10 cellular contexts compared by ENCODE assay signal in the genomic region with DNA sequence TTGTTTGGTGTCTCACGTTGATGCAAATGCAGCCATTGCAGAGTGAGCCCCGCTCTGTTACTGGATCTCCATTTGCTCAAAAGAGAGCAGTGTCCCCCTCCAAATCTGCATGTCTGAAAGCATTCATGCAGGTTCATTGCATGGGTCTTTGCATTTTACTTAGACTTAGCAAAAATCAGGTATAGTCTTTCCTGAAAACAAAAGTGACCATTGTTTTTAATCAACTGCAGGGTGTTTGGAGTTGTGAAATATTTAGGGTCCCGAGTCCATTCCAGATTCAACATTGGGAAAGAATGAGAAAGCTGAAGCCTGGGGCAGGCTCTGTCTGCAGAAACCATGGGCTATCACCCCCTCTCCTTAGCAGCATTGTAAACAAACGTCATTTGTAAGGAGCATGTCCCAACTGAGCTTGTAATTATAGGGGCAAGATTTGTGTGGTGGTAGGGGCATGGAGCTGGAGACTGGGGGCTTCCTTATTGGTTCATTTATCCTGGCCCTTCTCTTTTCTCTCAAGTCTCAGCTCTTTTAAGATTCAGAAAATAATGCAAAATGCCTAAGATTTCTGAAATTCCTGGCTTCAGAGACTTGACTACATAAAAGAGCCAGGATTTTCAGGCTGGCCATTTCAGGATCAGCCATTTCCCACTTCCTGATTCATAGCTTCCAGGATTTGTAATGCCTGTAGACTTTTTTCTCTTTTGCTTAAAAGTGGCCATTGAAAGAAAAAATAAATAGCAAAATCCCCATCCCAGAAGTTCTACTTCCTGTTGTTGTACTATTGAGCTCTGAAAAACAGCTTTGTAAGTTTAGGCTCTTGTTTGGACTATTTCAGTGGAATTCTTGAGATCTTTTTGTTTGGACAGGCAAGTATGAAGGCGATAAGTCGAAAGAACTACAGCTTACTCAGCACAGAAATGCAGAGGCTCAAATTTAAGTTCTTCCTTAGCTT. TPM values are rescaled to one million over a fixed set of nuclear protein-coding genes. Genes with fewer than 3 reads are reported as not detected.
A peak's percentile ranks its signal among the peaks of the same experiment; 100 is the strongest.
DNase-seq lines count a peak whose midpoint lies in the region; TF ChIP-seq lines count a peak whose summit lies in the region.
"Had no signal": no experiment of that assay in that cellular context is flagged by ENCODE, and none has a peak within 500 bp of the region (broad histone marks: within the 10 kb centered on the region; RNA-seq: fewer than 3 reads in every experiment).

No MANE protein-coding gene starts in this region.

- H3F3A ChIP-seq in SK-N-SH (replicated peaks; ENCODE audit: insufficient read depth): no peaks in the 10 kb centered on the region

- intact Hi-C loops in lower leg skin (cut with DNase I; ENCODE audit: low total_unique reads): no loop called here

- POLR2A ChIA-PET in SK-N-SH (lab: Yijun Ruan, JAX): no interaction called here

- WGBS in SK-N-SH (ENCODE audit: low lambda C conversion rate): 82% methylated on average over 6 of the region's 6 CpGs
- WGBS in lower leg skin, 2 donors: 49 to 63% methylated on average over 6 of the region's 6 CpGs

- H3K4me3 ChIP-seq in SK-N-SH (ENCODE audit: low read depth in 2 of 2, low read length in 1 of 2): no peak overlapping the region
- peak overlapping the region; percentile 15 for H3K4me3 ChIP-seq in fibroblast of villous mesenchyme (ENCODE audit: low read depth, low read length)
- peak overlapping the region; percentile 32 for H3K4me3 ChIP-seq in osteoblast (ENCODE audit: insufficient read depth, low read length)
- H3K4me3 ChIP-seq in lower leg skin (ENCODE audit: low read depth, poor library complexity, severe bottlenecking): no peak overlapping the region

- H3K9me3 ChIP-seq in SK-N-SH (no peaks in the 10 kb centered on the region), osteoblast (ENCODE audit: low read depth, low read length) (no peaks in the 10 kb centered on the region)

- H3K9ac ChIP-seq in SK-N-SH: 0 out of 2 replicates have a peak overlapping the region, but pooled peaks have one; percentile 6

- H3K27me3 ChIP-seq in SK-N-SH (ENCODE audit: insufficient read depth) (no peaks in the 10 kb centered on the region), osteoblast (ENCODE audit: insufficient read depth, low read length) (no peaks in the 10 kb centered on the region)

- TF ChIP-seq EP300 in SK-N-SH (IDR thresholded peaks at IDR 0.05; ENCODE audit: borderline replicate concordance in 1 of 2, low read depth in 1 of 2, low read length in 1 of 2): no peak

- H3K4me1 ChIP-seq in SK-N-SH (ENCODE audit: control insufficient read depth in 1 of 2, insufficient read depth in 2 of 2, low read depth in 1 of 2, low read length in 1 of 2) (peaks cover 38 to 39% of the 10 kb centered on the region in 2 experiments; a peak in 3 of 4 replicates), osteoblast (ENCODE audit: insufficient read depth, low read length) (peaks cover 33% of the 10 kb centered on the region)

- H4K20me1 ChIP-seq in SK-N-SH (ENCODE audit: insufficient read depth) (peaks cover 3% of the 10 kb centered on the region; the same call in 1 of the 2 replicates), osteoblast (ENCODE audit: insufficient read depth, low read length) (peaks cover 3% of the 10 kb centered on the region)

- H3K79me2 ChIP-seq in SK-N-SH (ENCODE audit: insufficient read depth) (peaks cover 89% of the 10 kb centered on the region), osteoblast (ENCODE audit: insufficient read depth, low read length) (peaks cover 84% of the 10 kb centered on the region)

- CTCF ChIA-PET in SK-N-SH (lab: Yijun Ruan, JAX): interaction anchor here (1.3 to 6.3 kb wide), 2 partner anchors 11 to 108 kb away, joined by 5 to 40 read pairs; no protein-coding TSS in a partner anchor

- H3K4me2 ChIP-seq in SK-N-SH: peak overlapping the region; percentile 43
- H3K4me2 ChIP-seq in osteoblast (ENCODE audit: insufficient read depth, low read length): peak overlapping the region; percentile 68

- H2AFZ ChIP-seq in SK-N-SH (ENCODE audit: low read depth): no peak overlapping the region
- H2AFZ ChIP-seq in osteoblast (ENCODE audit: low read length): peak overlapping the region; percentile 83

- no peak for TF ChIP-seq CTCF in SK-N-SH (IDR thresholded peaks at IDR 0.05)
- no peak for TF ChIP-seq CTCF in fibroblast of villous mesenchyme (IDR thresholded peaks at IDR 0.05; ENCODE audit: insufficient read depth, low read depth, low read length)
- TF ChIP-seq CTCF in osteoblast (IDR thresholded peaks at IDR 0.05; ENCODE audit: extremely low read depth, low read depth, low read length): no peak
- no peak for TF ChIP-seq CTCF in lower leg skin (IDR thresholded peaks at IDR 0.05)

- H3K36me3 ChIP-seq in SK-N-SH (replicated peaks in 1 of 2; ENCODE audit: control insufficient read depth in 1 of 2, insufficient read depth in 2 of 2, low read length in 1 of 2): no peaks in the 10 kb centered on the region
- H3K36me3 ChIP-seq in osteoblast (ENCODE audit: insufficient read depth, low read length): no peaks in the 10 kb centered on the region

- DNase-seq in AG08396 (ENCODE audit: low spot score) (peak; percentile 36), SK-N-SH (no peak), fibroblast of villous mesenchyme (ENCODE audit: low read depth) (peak; percentile 83), osteoblast (ENCODE audit: insufficient read length, low spot score, missing footprints) (no peak), lower leg skin (ENCODE audit: low spot score in 2 of 2) (no peak), NAMALWA (ENCODE audit: low spot score) (no peak), globus pallidus (ENCODE audit: low spot score) (no peak)
- no peak for DNase-seq in activated CD8-positive, alpha-beta memory T cell treated with anti-CD3 and anti-CD28 coated beads, Interleukin-2, amount 50 U/mL, for 4 hours
- DNase-seq: NCI-H1436 had no signal

- peak overlapping the region; percentile 36 to 55; a peak in 3 of 4 replicates for H3K27ac ChIP-seq in SK-N-SH (ENCODE audit: low read depth in 2 of 2, low read length in 1 of 2)
- peak overlapping the region; percentile 77 for H3K27ac ChIP-seq in osteoblast (ENCODE audit: low read depth, low read length)
- H3K27ac ChIP-seq: C4-2B had no signal

- no peaks in the 10 kb centered on the region for H3K9me2 ChIP-seq in SK-N-SH

- no peak for TF ChIP-seq RAD21 in SK-N-SH (IDR thresholded peaks at IDR 0.05; ENCODE audit: low read length)

- no peak for TF ChIP-seq POLR2A in lower leg skin (IDR thresholded peaks at IDR 0.05)

TF ChIP-seq in SK-N-SH, 30 proteins besides CTCF, POLR2A, EP300 and RAD21:
- peak; percentile 56; the same call in 1 of the 2 replicates for TF ChIP-seq ELF1 (IDR thresholded peaks at IDR 0.05)
- no peak for TF ChIP-seq JUND (IDR thresholded peaks at IDR 0.05)
TF ChIP-seq in SK-N-SH: peak in this region for 1.

RNA-seq across cellular contexts. Expression of a gene that starts 23.0 kb away (rescaled TPM):
- 6.4 and 9.5 TPM in 2 replicates for polyA plus RNA-seq in SK-N-SH (2012; rRNA removed)
- polyA plus RNA-seq in SK-N-SH (2012; cell fraction: cytosol; rRNA removed): 4.6 and 5.5 TPM in 2 replicates
- polyA plus RNA-seq in SK-N-SH (2012; cell fraction: nucleus; rRNA removed): 17.9 and 19.8 TPM in 2 replicates
- total RNA-seq in fibroblast of villous mesenchyme (19.4 and 42.2 TPM in 2 replicates), osteoblast (18.8 and 30.9 TPM in 2 replicates), lower leg skin (100 to 1,000 TPM in 1 of 4 donors, 10 to 100 TPM in 3; 59.6 to 172 (median 88.5) TPM)

Comparison
In these comparisons a context has a peak if more than half of its experiments do, and no peak if none do; other contexts are left out.
1. DNase-seq: peak in AG08396 (single experiment) and fibroblast of villous mesenchyme (single experiment); none in SK-N-SH (single experiment), osteoblast (single experiment), lower leg skin (0 of 2), NAMALWA (single experiment), activated CD8-positive, alpha-beta memory T cell treated with anti-CD3 and anti-CD28 coated beads, Interleukin-2, amount 50 U/mL, for 4 hours (single experiment) and globus pallidus (single experiment).
2. H3K4me3 ChIP-seq: peak in fibroblast of villous mesenchyme (single experiment) and osteoblast (single experiment); none in SK-N-SH (0 of 2) and lower leg skin (single experiment).